In genomic region chr1:84686203-84686602, GRCh38 we compare ENCODE assay signal across 16 cellular contexts.
"Had no signal": no experiment of that assay in that cellular context is flagged by ENCODE, and none has a peak within 500 bp of the region (broad histone marks: within the 10 kb centered on the region; RNA-seq: fewer than 3 reads in every experiment).

No MANE protein-coding gene starts in this region.

- H3K4me1 ChIP-seq: breast epithelium had no signal

- H3K9me3 Mint-ChIP-seq: activated naive CD4-positive, alpha-beta T cell treated with anti-CD3 and anti-CD28 coated beads, Interleukin-2, amount 50 U/mL, for 24 hours; naive thymus-derived CD4-positive, alpha-beta T cell had no signal

- H3K27ac ChIP-seq: ascending aorta, breast epithelium, coronary artery, gastrocnemius medialis, heart right ventricle, thyroid gland had no signal

- H3K4me3 ChIP-seq: ascending aorta, breast epithelium, coronary artery, gastrocnemius medialis, heart right ventricle, thyroid gland had no signal

- DNase-seq: activated gamma-delta T cell; gastrocnemius medialis; heart right ventricle; mesenchymal stem cell; naive thymus-derived CD4-positive, alpha-beta T cell; occipital lobe; posterior cingulate gyrus; retina; stimulated activated naive CD4-positive, alpha-beta T cell; thyroid gland had no signal

- H3K4me3 Mint-ChIP-seq: activated naive CD4-positive, alpha-beta T cell treated with anti-CD3 and anti-CD28 coated beads, Interleukin-2, amount 50 U/mL, for 24 hours had no signal

- H3K36me3 ChIP-seq: ascending aorta, breast epithelium, gastrocnemius medialis, heart right ventricle, thyroid gland had no signal

- H3K27me3 Mint-ChIP-seq: activated naive CD4-positive, alpha-beta T cell treated with anti-CD3 and anti-CD28 coated beads, Interleukin-2, amount 50 U/mL, for 24 hours; naive thymus-derived CD4-positive, alpha-beta T cell had no signal

- H3K27me3 ChIP-seq: ascending aorta, breast epithelium, gastrocnemius medialis, heart right ventricle, thyroid gland had no signal

- H3K9me3 ChIP-seq: ascending aorta, breast epithelium, gastrocnemius medialis, heart right ventricle, thyroid gland had no signal

- ATAC-seq: activated CD4-positive, CD25-positive, alpha-beta regulatory T cell treated with anti-CD3 and anti-CD28 coated beads, Interleukin-2, amount 50 U/mL, for 24 hours; esophagus mucosa; gastrocnemius medialis; heart right ventricle; naive thymus-derived CD4-positive, alpha-beta T cell had no signal

- H3K27ac Mint-ChIP-seq: activated naive CD4-positive, alpha-beta T cell treated with anti-CD3 and anti-CD28 coated beads, Interleukin-2, amount 50 U/mL, for 24 hours had no signal
